ENCODE assay signal across 18 cellular contexts in the genomic region with DNA sequence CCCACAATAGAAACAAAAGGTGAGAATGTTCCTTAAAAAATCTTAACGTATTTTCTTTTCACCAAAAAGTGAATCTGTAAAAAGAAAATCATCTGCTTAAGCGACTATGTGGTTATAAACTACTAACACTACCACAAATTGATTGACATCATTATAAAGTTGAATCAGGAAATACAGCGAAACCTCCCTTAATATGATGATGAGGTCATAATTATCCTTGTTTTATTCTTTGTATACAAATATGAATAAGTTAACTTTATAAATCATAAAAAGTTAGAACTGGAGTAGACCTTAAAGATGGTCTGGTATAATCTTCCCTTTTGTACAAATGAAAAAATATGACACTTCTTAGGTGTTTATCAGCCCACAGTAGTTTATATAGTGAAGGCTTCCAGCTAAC. TPM values are rescaled to one million over a fixed set of nuclear protein-coding genes. Genes with fewer than 3 reads are reported as not detected.
DNase-seq lines count a peak whose midpoint lies in the region; ATAC-seq and TF ChIP-seq lines count a peak whose summit lies in the region.
"Had no signal": no experiment of that assay in that cellular context is flagged by ENCODE, and none has a peak within 500 bp of the region (broad histone marks: within the 10 kb centered on the region; RNA-seq: fewer than 3 reads in every experiment).

No MANE protein-coding gene starts in this region.

- H3K36me3 Mint-ChIP-seq in MCF 10A (ENCODE audit: insufficient read depth, unreplicated experiment) (peaks cover 27% of the 10 kb centered on the region), activated B cell treated with CpG ODN at 0.5 μM for 24 hours (ENCODE audit: low read depth) (peaks cover 78% of the 10 kb centered on the region)

- TF ChIP-seq POLR2A in breast epithelium (IDR thresholded peaks at IDR 0.05) (no peak), esophagus squamous epithelium (IDR thresholded peaks at IDR 0.05) (no peak)

- no peak overlapping the region for H3K4me3 Mint-ChIP-seq in MCF 10A (ENCODE audit: unreplicated experiment)
- no peak overlapping the region for H3K4me3 Mint-ChIP-seq in activated B cell treated with CpG ODN at 0.5 μM for 24 hours
- H3K4me3 Mint-ChIP-seq: CD14-positive monocyte had no signal

- intact Hi-C loops in MCF 10A (cut with micrococcal nuclease): no loop called here
- intact Hi-C loops in breast epithelium (cut with DNase I; ENCODE audit: low total_unique reads): no loop called here
- intact Hi-C loops in activated B cell treated with CpG ODN at 0.5 μM for 24 hours (cut with micrococcal nuclease): loop anchor here (2.0 to 5.0 kb wide), 2 partner anchors 16 to 34 kb away; partner anchors contain the start of gene NFKB1
- intact Hi-C loops in esophagus squamous epithelium (cut with DNase I): no loop called here
- intact Hi-C loops in A673 (cut with micrococcal nuclease; ENCODE audit: unreplicated experiment): no loop called here

- H3K27ac Mint-ChIP-seq in MCF 10A (ENCODE audit: low read depth, unreplicated experiment) (peak overlapping the region; percentile 83), activated B cell treated with CpG ODN at 0.5 μM for 24 hours (peak overlapping the region; percentile 71)
- H3K27ac Mint-ChIP-seq: CD14-positive monocyte had no signal

- H3K36me3 ChIP-seq in breast epithelium (no peaks in the 10 kb centered on the region), esophagus squamous epithelium (peaks cover 0 to 25% (median 0%) of the 10 kb centered on the region in 3 donors), smooth muscle cell (ENCODE audit: low read depth) (peaks cover 5% of the 10 kb centered on the region), A673 (ENCODE audit: insufficient read depth, low read length, poor library complexity, severe bottlenecking) (no peaks in the 10 kb centered on the region)

- H3K4me1 ChIP-seq in breast epithelium: no peaks in the 10 kb centered on the region
- H3K4me1 ChIP-seq in esophagus squamous epithelium: peaks cover 0 to 59% (median 0%) of the 10 kb centered on the region in 3 donors
- no peaks in the 10 kb centered on the region for H3K4me1 ChIP-seq in smooth muscle cell (ENCODE audit: low read depth)
- peaks cover 7% of the 10 kb centered on the region for H3K4me1 ChIP-seq in A673 (ENCODE audit: insufficient read depth, low read length, poor library complexity, severe bottlenecking)

- peaks cover 5% of the 10 kb centered on the region for H3F3A ChIP-seq in smooth muscle cell (ENCODE audit: low read depth)

- 83 to 85% methylated on average over 3 of the region's 3 CpGs for WGBS in esophagus squamous epithelium, 2 donors
- 90% methylated on average over 3 of the region's 3 CpGs for WGBS in smooth muscle cell (ENCODE audit: low lambda C conversion rate)

- H4K20me1 ChIP-seq in smooth muscle cell (ENCODE audit: low read depth): peaks cover 11% of the 10 kb centered on the region

- H3K9me3 ChIP-seq in breast epithelium (no peaks in the 10 kb centered on the region), esophagus squamous epithelium (no peaks in the 10 kb centered on the region), smooth muscle cell (replicated peaks; ENCODE audit: low read depth) (no peaks in the 10 kb centered on the region), A673 (ENCODE audit: low read depth, low read length, poor library complexity, severe bottlenecking) (no peaks in the 10 kb centered on the region)

- H3K4me1 Mint-ChIP-seq in MCF 10A (ENCODE audit: insufficient read depth, unreplicated experiment) (peaks cover 11% of the 10 kb centered on the region), activated B cell treated with CpG ODN at 0.5 μM for 24 hours (peaks cover 40% of the 10 kb centered on the region)
- H3K4me1 Mint-ChIP-seq: CD14-positive monocyte had no signal

- POLR2A ChIA-PET in MCF 10A (lab: Yijun Ruan, JAX): interaction anchor here (0.7 to 5.4 kb wide), 7 partner anchors 10 to 483 kb away, joined by 3 to 43 read pairs (median 3); partner anchors contain the start of genes NFKB1 and UBE2D3
- POLR2A ChIA-PET in activated B cell treated with CpG ODN at 0.5 μM for 24 hours (lab: Charles Lee): interaction anchor here (1.1 to 3.8 kb wide), 4 partner anchors 10 to 36 kb away, joined by 4 to 25 read pairs (median 8); partner anchors contain the start of gene NFKB1
- POLR2A ChIA-PET in A673 (lab: Charles Lee; ENCODE audit: low non-redundant PET): no interaction called here

- H3K27ac ChIP-seq in breast epithelium: no peak overlapping the region
- H3K27ac ChIP-seq in esophagus squamous epithelium: peak overlapping the region in 3 of 4 donors; percentile 4 to 64 (median 29)
- peak overlapping the region; percentile 51 for H3K27ac ChIP-seq in smooth muscle cell (ENCODE audit: low read depth)
- H3K27ac ChIP-seq in A673 (ENCODE audit: low read depth, low read length, poor library complexity, severe bottlenecking): no peak overlapping the region

- no peaks in the 10 kb centered on the region for H3K27me3 ChIP-seq in breast epithelium
- H3K27me3 ChIP-seq in esophagus squamous epithelium: no peaks in the 10 kb centered on the region
- H3K27me3 ChIP-seq in smooth muscle cell (ENCODE audit: low read depth): no peaks in the 10 kb centered on the region
- H3K27me3 ChIP-seq in A673 (replicated peaks; ENCODE audit: insufficient read depth, low read depth, low read length, poor library complexity): no peaks in the 10 kb centered on the region

- DNase-seq in MCF 10A (ENCODE audit: unreplicated experiment): no peak
- DNase-seq in breast epithelium (ENCODE audit: low spot score in 2 of 2): no peak
- DNase-seq in activated B cell treated with CpG ODN at 0.5 μM for 24 hours: no peak
- DNase-seq in esophagus squamous epithelium (lab: John Stamatoyannopoulos, UW): no peak
- no peak for DNase-seq in smooth muscle cell (lab: John Stamatoyannopoulos, UW; ENCODE audit: unreplicated experiment)
- no peak for DNase-seq in hippocampal formation (lab: John Stamatoyannopoulos, UW)
- DNase-seq in A673 (ENCODE audit: low spot score): no peak
- no peak for DNase-seq in NCI-H1417 treated with DMSO at 0.1 percent for 48 hours (lab: John Stamatoyannopoulos, UW)
- DNase-seq: COR-L47, GOT3, KG1, NCI-H146, NCI-H2107, NCI-H226, NCI-H524 treated with DMSO at 0.1 percent for 48 hours had no signal

- no peak for TF ChIP-seq CTCF in MCF 10A (IDR thresholded peaks at IDR 0.05; ENCODE audit: unreplicated experiment)
- no peak for TF ChIP-seq CTCF in breast epithelium (IDR thresholded peaks at IDR 0.05)
- TF ChIP-seq CTCF in activated B cell treated with CpG ODN at 0.5 μM for 24 hours (IDR thresholded peaks at IDR 0.05): no peak
- no peak for TF ChIP-seq CTCF in esophagus squamous epithelium (IDR thresholded peaks at IDR 0.05)
- no peak for TF ChIP-seq CTCF in smooth muscle cell (IDR thresholded peaks at IDR 0.05; ENCODE audit: borderline replicate concordance, insufficient read depth, poor library complexity, severe bottlenecking)
- TF ChIP-seq CTCF in A673 (conservative IDR thresholded peaks at IDR 0.05; ENCODE audit: low read depth, low read length): no peak

- no peak overlapping the region for H2AFZ ChIP-seq in smooth muscle cell (ENCODE audit: low read depth)

- ATAC-seq in activated B cell treated with CpG ODN at 0.5 μM for 24 hours (ENCODE audit: low read depth): no peak
- ATAC-seq: Panc1, Right ventricle myocardium inferior had no signal

- H3K9me3 Mint-ChIP-seq in MCF 10A (ENCODE audit: unreplicated experiment) (no peaks in the 10 kb centered on the region), activated B cell treated with CpG ODN at 0.5 μM for 24 hours (no peaks in the 10 kb centered on the region)
- H3K9me3 Mint-ChIP-seq: CD14-positive monocyte had no signal

- H3K4me3 ChIP-seq in breast epithelium: no peak overlapping the region
- H3K4me3 ChIP-seq in esophagus squamous epithelium: no peak overlapping the region
- no peak overlapping the region for H3K4me3 ChIP-seq in smooth muscle cell
- no peak overlapping the region for H3K4me3 ChIP-seq in A673 (ENCODE audit: low read depth, low read length, poor library complexity, severe bottlenecking)

- CTCF ChIA-PET in MCF 10A (lab: Yijun Ruan, JAX) (interaction anchor here (0.6 to 1.6 kb wide), 7 partner anchors 8 to 474 kb away, joined by 3 to 7 read pairs (median 4); no protein-coding TSS in a partner anchor), activated B cell treated with CpG ODN at 0.5 μM for 24 hours (lab: Charles Lee) (interaction anchor here (1.3 kb wide), 1 partner anchor 88 kb away, joined by 3 read pairs; no protein-coding TSS in a partner anchor), A673 (lab: Charles Lee) (no interaction called here)

- BruUV-seq in MCF 10A (replicated peaks; lab: Mats Ljungman, UMichigan) (no TSS peak), A673 (replicated peaks; lab: Mats Ljungman, UMichigan) (no TSS peak)

- H3K27me3 Mint-ChIP-seq in MCF 10A (ENCODE audit: insufficient read depth, unreplicated experiment): no peaks in the 10 kb centered on the region
- no peaks in the 10 kb centered on the region for H3K27me3 Mint-ChIP-seq in activated B cell treated with CpG ODN at 0.5 μM for 24 hours

- no peak overlapping the region for H3K9ac ChIP-seq in smooth muscle cell (ENCODE audit: low read depth)

- H3K4me2 ChIP-seq in smooth muscle cell: no peak overlapping the region

- H3K79me2 ChIP-seq in smooth muscle cell (ENCODE audit: low read depth): peaks cover 8% of the 10 kb centered on the region

RNA-seq across cellular contexts. Expression of gene NFKB1, which starts 35.6 kb away (rescaled TPM):
- 40.1 and 70.9 TPM in 2 replicates for total RNA-seq in MCF 10A (2022)
- total RNA-seq in breast epithelium: 10 to 100 TPM; 30.2 to 52.5 (median 42.6) TPM
- total RNA-seq in activated B cell treated with CpG ODN at 0.5 μM for 24 hours: 274 and 308 TPM in 2 replicates
- total RNA-seq in esophagus squamous epithelium: 10 to 100 TPM; 33.5 to 47.5 (median 41.4) TPM
- 15.6 and 30.4 TPM in 2 replicates for total RNA-seq in smooth muscle cell
- 16.1 and 20.9 TPM in 2 replicates for polyA plus RNA-seq in smooth muscle cell
- total RNA-seq in A673 (2021): 25.3 and 26.1 TPM in 2 replicates

Comparison
In these comparisons a context has a peak if more than half of its experiments do, and no peak if none do; other contexts are left out.
1. H3K27ac ChIP-seq: peak in esophagus squamous epithelium (3 of 4) and smooth muscle cell (single experiment); none in breast epithelium (0 of 2) and A673 (single experiment).